In the genomic region with DNA sequence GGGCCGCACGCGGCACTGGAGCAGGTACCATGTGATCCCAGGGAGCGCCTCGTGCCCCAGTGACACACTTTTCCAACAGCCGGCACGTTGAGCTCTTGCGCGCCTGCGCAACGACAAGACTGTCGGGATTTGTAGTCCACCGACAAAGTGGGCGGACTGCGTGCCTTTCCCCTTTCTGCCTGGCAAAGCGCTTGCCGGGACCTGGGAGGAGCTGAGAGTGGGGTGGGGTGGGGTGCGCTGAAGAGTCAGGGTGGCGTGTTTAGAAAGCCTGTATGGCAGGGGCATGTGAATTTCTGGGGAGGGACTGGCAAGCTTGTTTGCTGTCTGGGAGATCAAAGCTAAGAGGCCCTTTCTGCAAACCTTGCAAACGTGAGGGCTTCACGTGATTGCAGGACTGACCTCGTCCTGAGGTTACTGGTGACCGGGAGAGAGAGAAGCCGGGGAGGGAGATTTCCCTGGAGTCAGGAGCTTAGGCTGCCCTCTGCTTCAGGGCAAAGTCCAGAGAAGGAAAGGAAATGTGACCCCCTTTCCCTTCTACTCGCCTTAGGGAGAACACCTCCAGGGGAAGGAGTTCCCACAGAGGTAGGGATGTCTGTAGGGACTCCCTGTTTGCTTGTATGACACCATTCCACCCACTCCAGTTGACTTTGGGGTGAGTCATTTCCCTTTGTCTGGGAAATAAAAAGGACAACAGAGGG, we compare ENCODE assay signal across 1 cellular context.
A peak's percentile ranks its signal among the peaks of the same experiment; 100 is the strongest.
TF ChIP-seq lines count a peak whose summit lies in the region.

No MANE protein-coding gene starts in this region.

TF ChIP-seq in A549, 52 proteins besides CTCF, POLR2A, EP300 and RAD21:
- no peak for TF ChIP-seq EHF (CRISPR knock-in tag; IDR thresholded peaks at IDR 0.05)
- TF ChIP-seq, protein P1, sequence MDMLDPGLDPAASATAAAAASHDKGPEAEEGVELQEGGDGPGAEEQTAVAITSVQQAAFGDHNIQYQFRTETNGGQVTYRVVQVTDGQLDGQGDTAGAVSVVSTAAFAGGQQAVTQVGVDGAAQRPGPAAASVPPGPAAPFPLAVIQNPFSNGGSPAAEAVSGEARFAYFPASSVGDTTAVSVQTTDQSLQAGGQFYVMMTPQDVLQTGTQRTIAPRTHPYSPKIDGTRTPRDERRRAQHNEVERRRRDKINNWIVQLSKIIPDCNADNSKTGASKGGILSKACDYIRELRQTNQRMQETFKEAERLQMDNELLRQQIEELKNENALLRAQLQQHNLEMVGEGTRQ (IDR thresholded peaks at IDR 0.05), result peak; percentile 98
- TF ChIP-seq SREBF2 (IDR thresholded peaks at IDR 0.05), result no peak
- no peak for TF ChIP-seq ZC3H11A (IDR thresholded peaks at IDR 0.05)
- TF ChIP-seq MYC (IDR thresholded peaks at IDR 0.05; ENCODE audit: borderline replicate concordance, low read length), result peak; percentile 99
- TF ChIP-seq, protein P2, sequence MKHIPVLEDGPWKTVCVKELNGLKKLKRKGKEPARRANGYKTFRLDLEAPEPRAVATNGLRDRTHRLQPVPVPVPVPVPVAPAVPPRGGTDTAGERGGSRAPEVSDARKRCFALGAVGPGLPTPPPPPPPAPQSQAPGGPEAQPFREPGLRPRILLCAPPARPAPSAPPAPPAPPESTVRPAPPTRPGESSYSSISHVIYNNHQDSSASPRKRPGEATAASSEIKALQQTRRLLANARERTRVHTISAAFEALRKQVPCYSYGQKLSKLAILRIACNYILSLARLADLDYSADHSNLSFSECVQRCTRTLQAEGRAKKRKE (CRISPR knock-in tag; IDR thresholded peaks at IDR 0.05; ENCODE audit: low read depth), result no peak
- no peak for TF ChIP-seq KDM1A (IDR thresholded peaks at IDR 0.05; ENCODE audit: low read depth)
- TF ChIP-seq CHD4 (IDR thresholded peaks at IDR 0.05; ENCODE audit: borderline replicate concordance), result no peak
- TF ChIP-seq JUN (IDR thresholded peaks at IDR 0.05), result peak; percentile 41 to 74; a peak in 2 of 5 replicates
- TF ChIP-seq, protein P3, sequence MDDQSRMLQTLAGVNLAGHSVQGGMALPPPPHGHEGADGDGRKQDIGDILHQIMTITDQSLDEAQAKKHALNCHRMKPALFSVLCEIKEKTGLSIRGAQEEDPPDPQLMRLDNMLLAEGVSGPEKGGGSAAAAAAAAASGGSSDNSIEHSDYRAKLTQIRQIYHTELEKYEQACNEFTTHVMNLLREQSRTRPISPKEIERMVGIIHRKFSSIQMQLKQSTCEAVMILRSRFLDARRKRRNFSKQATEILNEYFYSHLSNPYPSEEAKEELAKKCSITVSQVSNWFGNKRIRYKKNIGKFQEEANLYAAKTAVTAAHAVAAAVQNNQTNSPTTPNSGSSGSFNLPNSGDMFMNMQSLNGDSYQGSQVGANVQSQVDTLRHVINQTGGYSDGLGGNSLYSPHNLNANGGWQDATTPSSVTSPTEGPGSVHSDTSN (IDR thresholded peaks at IDR 0.05), result peak; percentile 21; the same call in 1 of the 2 replicates
- TF ChIP-seq EHMT2 (IDR thresholded peaks at IDR 0.05; ENCODE audit: low read depth), result no peak
- no peak for TF ChIP-seq CBX8 (IDR thresholded peaks at IDR 0.05)
- TF ChIP-seq POLR2AphosphoS2 (conservative IDR thresholded peaks at IDR 0.05; ENCODE audit: low read length), result no peak
- no peak for TF ChIP-seq TFCP2L1 (CRISPR knock-in tag; IDR thresholded peaks at IDR 0.05)
- TF ChIP-seq, protein P4, sequence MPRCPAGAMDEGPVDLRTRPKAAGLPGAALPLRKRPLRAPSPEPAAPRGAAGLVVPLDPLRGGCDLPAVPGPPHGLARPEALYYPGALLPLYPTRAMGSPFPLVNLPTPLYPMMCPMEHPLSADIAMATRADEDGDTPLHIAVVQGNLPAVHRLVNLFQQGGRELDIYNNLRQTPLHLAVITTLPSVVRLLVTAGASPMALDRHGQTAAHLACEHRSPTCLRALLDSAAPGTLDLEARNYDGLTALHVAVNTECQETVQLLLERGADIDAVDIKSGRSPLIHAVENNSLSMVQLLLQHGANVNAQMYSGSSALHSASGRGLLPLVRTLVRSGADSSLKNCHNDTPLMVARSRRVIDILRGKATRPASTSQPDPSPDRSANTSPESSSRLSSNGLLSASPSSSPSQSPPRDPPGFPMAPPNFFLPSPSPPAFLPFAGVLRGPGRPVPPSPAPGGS (IDR thresholded peaks at IDR 0.05), result no peak; the same call in 2 of the 3 replicates
- no peak for TF ChIP-seq FOXS1 (CRISPR knock-in tag; IDR thresholded peaks at IDR 0.05)
- no peak for TF ChIP-seq PHF8 (IDR thresholded peaks at IDR 0.05; ENCODE audit: borderline replicate concordance, low read depth)
- TF ChIP-seq FOSL2 (IDR thresholded peaks at IDR 0.05), result peak; percentile 86
- peak; percentile 99 for TF ChIP-seq FOSL2 (CRISPR knock-in tag; IDR thresholded peaks at IDR 0.05)
- TF ChIP-seq, protein P5, sequence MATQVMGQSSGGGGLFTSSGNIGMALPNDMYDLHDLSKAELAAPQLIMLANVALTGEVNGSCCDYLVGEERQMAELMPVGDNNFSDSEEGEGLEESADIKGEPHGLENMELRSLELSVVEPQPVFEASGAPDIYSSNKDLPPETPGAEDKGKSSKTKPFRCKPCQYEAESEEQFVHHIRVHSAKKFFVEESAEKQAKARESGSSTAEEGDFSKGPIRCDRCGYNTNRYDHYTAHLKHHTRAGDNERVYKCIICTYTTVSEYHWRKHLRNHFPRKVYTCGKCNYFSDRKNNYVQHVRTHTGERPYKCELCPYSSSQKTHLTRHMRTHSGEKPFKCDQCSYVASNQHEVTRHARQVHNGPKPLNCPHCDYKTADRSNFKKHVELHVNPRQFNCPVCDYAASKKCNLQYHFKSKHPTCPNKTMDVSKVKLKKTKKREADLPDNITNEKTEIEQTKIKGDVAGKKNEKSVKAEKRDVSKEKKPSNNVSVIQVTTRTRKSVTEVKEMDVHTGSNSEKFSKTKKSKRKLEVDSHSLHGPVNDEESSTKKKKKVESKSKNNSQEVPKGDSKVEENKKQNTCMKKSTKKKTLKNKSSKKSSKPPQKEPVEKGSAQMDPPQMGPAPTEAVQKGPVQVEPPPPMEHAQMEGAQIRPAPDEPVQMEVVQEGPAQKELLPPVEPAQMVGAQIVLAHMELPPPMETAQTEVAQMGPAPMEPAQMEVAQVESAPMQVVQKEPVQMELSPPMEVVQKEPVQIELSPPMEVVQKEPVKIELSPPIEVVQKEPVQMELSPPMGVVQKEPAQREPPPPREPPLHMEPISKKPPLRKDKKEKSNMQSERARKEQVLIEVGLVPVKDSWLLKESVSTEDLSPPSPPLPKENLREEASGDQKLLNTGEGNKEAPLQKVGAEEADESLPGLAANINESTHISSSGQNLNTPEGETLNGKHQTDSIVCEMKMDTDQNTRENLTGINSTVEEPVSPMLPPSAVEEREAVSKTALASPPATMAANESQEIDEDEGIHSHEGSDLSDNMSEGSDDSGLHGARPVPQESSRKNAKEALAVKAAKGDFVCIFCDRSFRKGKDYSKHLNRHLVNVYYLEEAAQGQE (IDR thresholded peaks at IDR 0.05), result no peak
- TF ChIP-seq, protein P6, sequence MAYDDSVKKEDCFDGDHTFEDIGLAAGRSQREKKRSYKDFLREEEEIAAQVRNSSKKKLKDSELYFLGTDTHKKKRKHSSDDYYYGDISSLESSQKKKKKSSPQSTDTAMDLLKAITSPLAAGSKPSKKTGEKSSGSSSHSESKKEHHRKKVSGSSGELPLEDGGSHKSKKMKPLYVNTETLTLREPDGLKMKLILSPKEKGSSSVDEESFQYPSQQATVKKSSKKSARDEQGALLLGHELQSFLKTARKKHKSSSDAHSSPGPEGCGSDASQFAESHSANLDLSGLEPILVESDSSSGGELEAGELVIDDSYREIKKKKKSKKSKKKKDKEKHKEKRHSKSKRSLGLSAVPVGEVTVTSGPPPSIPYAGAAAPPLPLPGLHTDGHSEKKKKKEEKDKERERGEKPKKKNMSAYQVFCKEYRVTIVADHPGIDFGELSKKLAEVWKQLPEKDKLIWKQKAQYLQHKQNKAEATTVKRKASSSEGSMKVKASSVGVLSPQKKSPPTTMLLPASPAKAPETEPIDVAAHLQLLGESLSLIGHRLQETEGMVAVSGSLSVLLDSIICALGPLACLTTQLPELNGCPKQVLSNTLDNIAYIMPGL (CRISPR knock-in tag; IDR thresholded peaks at IDR 0.05; ENCODE audit: borderline replicate concordance), result no peak
- TF ChIP-seq, protein P7, sequence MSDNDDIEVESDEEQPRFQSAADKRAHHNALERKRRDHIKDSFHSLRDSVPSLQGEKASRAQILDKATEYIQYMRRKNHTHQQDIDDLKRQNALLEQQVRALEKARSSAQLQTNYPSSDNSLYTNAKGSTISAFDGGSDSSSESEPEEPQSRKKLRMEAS (IDR thresholded peaks at IDR 0.05), result peak; percentile 100
- no peak for TF ChIP-seq RCOR1 (IDR thresholded peaks at IDR 0.05; ENCODE audit: low read depth, low read length)
- TF ChIP-seq NR3C1 (IDR thresholded peaks at IDR 0.05), result no peak
- TF ChIP-seq TP53 (CRISPR knock-in tag; IDR thresholded peaks at IDR 0.05), result peak; percentile 72; the same call in 1 of the 2 replicates
- TF ChIP-seq CHD2 (IDR thresholded peaks at IDR 0.05; ENCODE audit: low read length, partially characterized antibody), result no peak
- TF ChIP-seq HOXB5 (CRISPR knock-in tag; IDR thresholded peaks at IDR 0.05), result no peak
- TF ChIP-seq KDM5A (IDR thresholded peaks at IDR 0.05), result no peak
- TF ChIP-seq MAFK (IDR thresholded peaks at IDR 0.05; ENCODE audit: partially characterized antibody), result peak; percentile 79
- TF ChIP-seq ZSCAN20 (CRISPR knock-in tag; IDR thresholded peaks at IDR 0.05), result no peak
- TF ChIP-seq HDAC2 (IDR thresholded peaks at IDR 0.05), result no peak
- TF ChIP-seq RARB (CRISPR knock-in tag; IDR thresholded peaks at IDR 0.05), result no peak; the same call in 1 of the 2 replicates
- TF ChIP-seq CEBPB (IDR thresholded peaks at IDR 0.05), result no peak
- peak; percentile 84 for TF ChIP-seq JUNB (IDR thresholded peaks at IDR 0.05)
- no peak for TF ChIP-seq HEYL (CRISPR knock-in tag; IDR thresholded peaks at IDR 0.05)
- no peak for TF ChIP-seq FOSB (CRISPR knock-in tag; IDR thresholded peaks at IDR 0.05)
- peak; percentile 85; the same call in 1 of the 2 replicates for TF ChIP-seq ESRRA (IDR thresholded peaks at IDR 0.05; ENCODE audit: borderline replicate concordance, low read length)
- no peak for TF ChIP-seq ZFP36 (IDR thresholded peaks at IDR 0.05; ENCODE audit: borderline replicate concordance, partially characterized antibody)
- TF ChIP-seq RNF2 (IDR thresholded peaks at IDR 0.05; ENCODE audit: borderline replicate concordance, low read depth), result no peak
- no peak for TF ChIP-seq HOXB13 (CRISPR knock-in tag; IDR thresholded peaks at IDR 0.05; ENCODE audit: low read depth)
- TF ChIP-seq RFX5 (IDR thresholded peaks at IDR 0.05), result no peak
- no peak for TF ChIP-seq MAZ (IDR thresholded peaks at IDR 0.05; ENCODE audit: borderline replicate concordance, low read depth, low read length)
- TF ChIP-seq, protein P8, sequence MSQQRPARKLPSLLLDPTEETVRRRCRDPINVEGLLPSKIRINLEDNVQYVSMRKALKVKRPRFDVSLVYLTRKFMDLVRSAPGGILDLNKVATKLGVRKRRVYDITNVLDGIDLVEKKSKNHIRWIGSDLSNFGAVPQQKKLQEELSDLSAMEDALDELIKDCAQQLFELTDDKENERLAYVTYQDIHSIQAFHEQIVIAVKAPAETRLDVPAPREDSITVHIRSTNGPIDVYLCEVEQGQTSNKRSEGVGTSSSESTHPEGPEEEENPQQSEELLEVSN (IDR thresholded peaks at IDR 0.05; ENCODE audit: borderline replicate concordance, low read depth), result peak; percentile 99
- 0 out of 3 replicates have a peak, but pooled peaks have one; percentile 16 for TF ChIP-seq SMC3 (IDR thresholded peaks at IDR 0.05)
- no peak for TF ChIP-seq ZNF302 (CRISPR knock-in tag; IDR thresholded peaks at IDR 0.05)
- TF ChIP-seq HOXA7 (CRISPR knock-in tag; IDR thresholded peaks at IDR 0.05), result no peak
- no peak for TF ChIP-seq NFE2L2 (conservative IDR thresholded peaks at IDR 0.05; ENCODE audit: low read length)
- peak; percentile 97 for TF ChIP-seq BHLHE40 (IDR thresholded peaks at IDR 0.05; ENCODE audit: low read depth, low read length)
- TF ChIP-seq GATA3 (IDR thresholded peaks at IDR 0.05; ENCODE audit: borderline replicate concordance), result peak; percentile 71
- TF ChIP-seq, protein P9, sequence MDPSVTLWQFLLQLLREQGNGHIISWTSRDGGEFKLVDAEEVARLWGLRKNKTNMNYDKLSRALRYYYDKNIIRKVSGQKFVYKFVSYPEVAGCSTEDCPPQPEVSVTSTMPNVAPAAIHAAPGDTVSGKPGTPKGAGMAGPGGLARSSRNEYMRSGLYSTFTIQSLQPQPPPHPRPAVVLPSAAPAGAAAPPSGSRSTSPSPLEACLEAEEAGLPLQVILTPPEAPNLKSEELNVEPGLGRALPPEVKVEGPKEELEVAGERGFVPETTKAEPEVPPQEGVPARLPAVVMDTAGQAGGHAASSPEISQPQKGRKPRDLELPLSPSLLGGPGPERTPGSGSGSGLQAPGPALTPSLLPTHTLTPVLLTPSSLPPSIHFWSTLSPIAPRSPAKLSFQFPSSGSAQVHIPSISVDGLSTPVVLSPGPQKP (IDR thresholded peaks at IDR 0.05; ENCODE audit: low read depth, low read length), result no peak
- TF ChIP-seq CBX2 (IDR thresholded peaks at IDR 0.05; ENCODE audit: borderline replicate concordance, low read depth), result no peak
- TF ChIP-seq NPAS2 (CRISPR knock-in tag; IDR thresholded peaks at IDR 0.05; ENCODE audit: borderline replicate concordance), result peak; percentile 99
- TF ChIP-seq, protein P10, sequence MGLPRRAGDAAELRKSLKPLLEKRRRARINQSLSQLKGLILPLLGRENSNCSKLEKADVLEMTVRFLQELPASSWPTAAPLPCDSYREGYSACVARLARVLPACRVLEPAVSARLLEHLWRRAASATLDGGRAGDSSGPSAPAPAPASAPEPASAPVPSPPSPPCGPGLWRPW (IDR thresholded peaks at IDR 0.05), result no peak
